Comparison of ENCODE assay signal across 8 cellular contexts in genomic region chr22:32474635-32475427, GRCh38. TPM values are rescaled to one million over a fixed set of nuclear protein-coding genes. Genes with fewer than 3 reads are reported as not detected.
DNase-seq lines count a peak whose midpoint lies in the region; ATAC-seq and TF ChIP-seq lines count a peak whose summit lies in the region.

TSS of gene FBXO7 (plus strand) at chr22:32474811. CDS start at chr22:32475003, 192 bp downstream.

- peak within 1 kb of the TSS; percentile 94 to 99 for H3K27ac ChIP-seq in esophagus (ENCODE audit: low read depth in 2 of 2, low read length in 1 of 2)

- H3K27me3 Mint-ChIP-seq in activated T-cell treated with anti-CD3 and anti-CD28 coated beads, Interleukin-2, amount 50 U/mL, for 24 hours: no peaks in the 10 kb centered on the region

- H3K9me3 ChIP-seq in esophagus (ENCODE audit: control insufficient read depth in 2 of 2, insufficient read depth in 1 of 2, low read depth in 1 of 2, low read length in 1 of 2) (no peaks in the 10 kb centered on the region), mucosa of stomach (ENCODE audit: control insufficient read depth, low read length) (no peaks in the 10 kb centered on the region)

- peak within 1 kb of the TSS; percentile 97 for H3K27ac Mint-ChIP-seq in activated T-cell treated with anti-CD3 and anti-CD28 coated beads, Interleukin-2, amount 50 U/mL, for 24 hours

- peak; percentile 40 for DNase-seq in DMS 273 treated with DMSO at 0.1 percent for 48 hours (lab: John Stamatoyannopoulos, UW)
- DNase-seq in activated T-cell treated with anti-CD3 and anti-CD28 coated beads, Interleukin-2, amount 50 U/mL, for 24 hours: peak; percentile 91
- DNase-seq in stimulated activated CD8-positive, alpha-beta memory T cell treated with anti-CD3 and anti-CD28 coated beads, Interleukin-7, amount 100 ng/mL, for 1 hour (ENCODE audit: low read depth in 2 of 2): peak; percentile 71

- TF ChIP-seq EP300 in Ishikawa (IDR thresholded peaks at IDR 0.05; ENCODE audit: borderline replicate concordance): no peak

- H3K4me3 ChIP-seq in esophagus (ENCODE audit: low read depth in 1 of 2, low read length in 2 of 2) (peak within 1 kb of the TSS; percentile 69 to 94), mucosa of stomach (ENCODE audit: low read length) (peak within 1 kb of the TSS; percentile 79)

- TF ChIP-seq RAD21 in Ishikawa (IDR thresholded peaks at IDR 0.05; ENCODE audit: low read depth): no peak

- peak; percentile 69 for ATAC-seq in GM21528 (IDR thresholded peaks at IDR 0.05; ENCODE audit: low FRiP score, unreplicated experiment)

- H3K27me3 ChIP-seq in esophagus (ENCODE audit: control insufficient read depth in 1 of 2, insufficient read depth in 2 of 2, low read length in 2 of 2) (no peaks in the 10 kb centered on the region), mucosa of stomach (ENCODE audit: control insufficient read depth, insufficient read depth, low read length) (no peaks in the 10 kb centered on the region)

- peaks cover 26% of the 10 kb centered on the region for H3K4me1 Mint-ChIP-seq in activated T-cell treated with anti-CD3 and anti-CD28 coated beads, Interleukin-2, amount 50 U/mL, for 24 hours (ENCODE audit: low read depth)

- H3K9ac ChIP-seq in mucosa of stomach (ENCODE audit: low read length): peak within 1 kb of the TSS; percentile 87

- H3K4me1 ChIP-seq in esophagus (ENCODE audit: control insufficient read depth in 2 of 2, insufficient read depth in 2 of 2, low read length in 1 of 2) (peaks cover 0 to 5% of the 10 kb centered on the region in 2 donors), mucosa of stomach (ENCODE audit: control insufficient read depth, insufficient read depth, low read length) (peaks cover 13% of the 10 kb centered on the region)

- peak within 1 kb of the TSS; percentile 86 for H3K4me3 Mint-ChIP-seq in activated T-cell treated with anti-CD3 and anti-CD28 coated beads, Interleukin-2, amount 50 U/mL, for 24 hours

- H3K9me3 Mint-ChIP-seq in activated T-cell treated with anti-CD3 and anti-CD28 coated beads, Interleukin-2, amount 50 U/mL, for 24 hours: no peaks in the 10 kb centered on the region

- peaks cover 19% of the 10 kb centered on the region for H3K36me3 Mint-ChIP-seq in activated T-cell treated with anti-CD3 and anti-CD28 coated beads, Interleukin-2, amount 50 U/mL, for 24 hours (ENCODE audit: low read depth)

- WGBS in esophagus, 2 donors: 0 to 1% methylated on average over 74 to 90 of the region's 90 CpGs

- H3K36me3 ChIP-seq in esophagus (ENCODE audit: control insufficient read depth in 2 of 2, insufficient read depth in 2 of 2, low read length in 1 of 2): no peaks in the 10 kb centered on the region
- H3K36me3 ChIP-seq in mucosa of stomach (ENCODE audit: control insufficient read depth, insufficient read depth, low read length): no peaks in the 10 kb centered on the region

TF ChIP-seq in Ishikawa, 13 proteins besides CTCF, POLR2A, EP300 and RAD21:
- peak; percentile 22; the same call in 1 of the 2 replicates for TF ChIP-seq TCF12 (IDR thresholded peaks at IDR 0.05; ENCODE audit: low read depth)
- TF ChIP-seq YY1 (IDR thresholded peaks at IDR 0.05; ENCODE audit: low read depth): peak; percentile 39; the same call in 1 of the 2 replicates
- TF ChIP-seq ZBTB7A (IDR thresholded peaks at IDR 0.05; ENCODE audit: low read depth): peak; percentile 62; the same call in 1 of the 2 replicates
- TF ChIP-seq TAF1 (IDR thresholded peaks at IDR 0.05; ENCODE audit: low read depth): peak; percentile 59
- TF ChIP-seq CREB1 (IDR thresholded peaks at IDR 0.05; ENCODE audit: low read depth): peak; percentile 33; the same call in 1 of the 2 replicates
- TF ChIP-seq CEBPB (IDR thresholded peaks at IDR 0.05): no peak
- TF ChIP-seq FOXM1 (IDR thresholded peaks at IDR 0.05; ENCODE audit: borderline replicate concordance, low read depth): no peak
- peak; percentile 58; the same call in 1 of the 2 replicates for TF ChIP-seq MAX (IDR thresholded peaks at IDR 0.05)
- no peak for TF ChIP-seq TEAD4 (IDR thresholded peaks at IDR 0.05)
- TF ChIP-seq NFIC (IDR thresholded peaks at IDR 0.05): peak; percentile 82; the same call in 1 of the 2 replicates
- no peak for TF ChIP-seq EGR1 (IDR thresholded peaks at IDR 0.05)

TF ChIP-seq in PFSK-1, 5 proteins besides CTCF, POLR2A, EP300 and RAD21:
- TF ChIP-seq REST (IDR thresholded peaks at IDR 0.05; ENCODE audit: insufficient read depth in 1 of 2, low read depth in 2 of 2, low read length in 2 of 2) (no peak), SIN3A (IDR thresholded peaks at IDR 0.05; ENCODE audit: borderline replicate concordance, insufficient read depth, low read length) (no peak; the same call in 1 of the 2 replicates), FOXP2 (optimal IDR thresholded peaks at IDR 0.05; ENCODE audit: borderline replicate concordance, extremely low read depth, extremely low read length, insufficient read depth) (peak; percentile 66), TAF1 (IDR thresholded peaks at IDR 0.05; ENCODE audit: borderline replicate concordance, insufficient read depth, low read length) (0 out of 2 replicates have a peak, but pooled peaks have one; percentile 16), POLR2AphosphoS5 (IDR thresholded peaks at IDR 0.05; ENCODE audit: low read depth, low read length) (no peak)
TF ChIP-seq in PFSK-1: peak in this region for 2.

RNA-seq across cellular contexts. Expression of gene FBXO7, which starts in this region (rescaled TPM):
- 67.1 TPM for polyA plus RNA-seq in PFSK-1 (2012; ENCODE audit: insufficient read length, low read depth)
- 10 to 100 TPM; 15.0 to 33.5 TPM for polyA plus RNA-seq in esophagus

Comparison
In these comparisons a context has a peak if more than half of its experiments do, and no peak if none do; other contexts are left out.
1. Peak in every context shown above with its lines: DNase-seq, ATAC-seq, H3K4me3 ChIP-seq and H3K27ac ChIP-seq.
2. DNase-seq: peak in every context shown above with its lines; median percentile 91 in activated T-cell treated with anti-CD3 and anti-CD28 coated beads, Interleukin-2, amount 50 U/mL, for 24 hours; 71 in stimulated activated CD8-positive, alpha-beta memory T cell treated with anti-CD3 and anti-CD28 coated beads, Interleukin-7, amount 100 ng/mL, for 1 hour; 40 in DMS 273 treated with DMSO at 0.1 percent for 48 hours.